ENCODE assay signal across 16 cellular contexts in the genomic region with DNA sequence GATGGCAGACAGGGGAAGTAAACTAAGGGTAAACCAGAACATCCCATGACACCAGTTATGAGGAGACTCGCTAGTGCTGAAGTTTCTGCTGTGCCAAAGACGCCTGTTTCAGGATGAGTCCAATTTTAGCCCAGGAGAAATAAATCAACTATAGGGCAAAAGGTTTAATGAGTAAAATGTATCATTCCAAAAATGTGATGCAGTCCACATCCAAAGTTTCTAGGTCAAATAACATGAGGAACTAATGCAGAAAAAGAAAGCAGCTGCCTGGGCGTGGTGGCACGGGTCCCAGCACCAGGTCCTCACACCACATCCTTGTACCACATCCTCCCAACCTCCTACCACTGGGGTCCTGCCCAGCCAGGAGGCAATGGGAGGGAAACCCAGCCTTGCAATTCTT.
"Had no signal": no experiment of that assay in that cellular context is flagged by ENCODE, and none has a peak within 500 bp of the region (broad histone marks: within the 10 kb centered on the region; RNA-seq: fewer than 3 reads in every experiment).

No MANE protein-coding gene starts in this region.

- H3K4me3 Mint-ChIP-seq: activated naive CD4-positive, alpha-beta T cell treated with anti-CD3 and anti-CD28 coated beads, Interleukin-2, amount 10 ng/mL, durations not matched to agents 7 days and 5 days; activated T-helper 17 cell treated with anti-CD3 and anti-CD28 coated beads, Interleukin-2, amount 50 U/mL, for 72 hours; neural crest cell had no signal

- DNase-seq: activated CD4-positive, alpha-beta T cell treated with anti-CD3 and anti-CD28 coated beads for 1 hour; activated CD4-positive, alpha-beta T cell treated with anti-CD3 and anti-CD28 coated beads, Interleukin-2, amount 50 U/mL, for 4 hours; activated naive CD4-positive, alpha-beta T cell treated with anti-CD3 and anti-CD28 coated beads, Interleukin-2, amount 10 ng/mL, durations not matched to agents 7 days and 5 days; foreskin keratinocyte; glutamatergic neuron; hypothalamus; kidney glomerular epithelial cell; sigmoid colon; stimulated activated CD4-positive, alpha-beta T cell treated with anti-CD3 and anti-CD28 coated beads, Interleukin-2, amount 100 ng/mL, for 24 hours; stomach; T-helper 1 cell; testis; upper lobe of right lung had no signal

- H3K36me3 ChIP-seq: sigmoid colon, stomach, upper lobe of right lung had no signal

- H3K9me3 ChIP-seq: sigmoid colon, stomach, testis, upper lobe of right lung had no signal

- H3K4me3 ChIP-seq: sigmoid colon, stomach, testis, upper lobe of right lung had no signal

- H3K27me3 ChIP-seq: sigmoid colon, stomach, testis, upper lobe of right lung had no signal

- H3K27ac ChIP-seq: foreskin keratinocyte, stomach, testis, upper lobe of right lung, VCaP had no signal

- H3K36me3 Mint-ChIP-seq: activated naive CD4-positive, alpha-beta T cell treated with anti-CD3 and anti-CD28 coated beads, Interleukin-2, amount 10 ng/mL, durations not matched to agents 7 days and 5 days had no signal

- H3K4me1 ChIP-seq: upper lobe of right lung had no signal

- ATAC-seq: activated T-helper 17 cell treated with anti-CD3 and anti-CD28 coated beads, Interleukin-2, amount 50 U/mL, for 72 hours; foreskin keratinocyte; upper lobe of right lung had no signal

- H3K4me1 Mint-ChIP-seq: activated naive CD4-positive, alpha-beta T cell treated with anti-CD3 and anti-CD28 coated beads, Interleukin-2, amount 10 ng/mL, durations not matched to agents 7 days and 5 days; activated T-helper 17 cell treated with anti-CD3 and anti-CD28 coated beads, Interleukin-2, amount 50 U/mL, for 72 hours had no signal

- H3K27ac Mint-ChIP-seq: activated naive CD4-positive, alpha-beta T cell treated with anti-CD3 and anti-CD28 coated beads, Interleukin-2, amount 10 ng/mL, durations not matched to agents 7 days and 5 days; activated T-helper 17 cell treated with anti-CD3 and anti-CD28 coated beads, Interleukin-2, amount 50 U/mL, for 72 hours had no signal

- H3K27me3 Mint-ChIP-seq: activated naive CD4-positive, alpha-beta T cell treated with anti-CD3 and anti-CD28 coated beads, Interleukin-2, amount 10 ng/mL, durations not matched to agents 7 days and 5 days; activated T-helper 17 cell treated with anti-CD3 and anti-CD28 coated beads, Interleukin-2, amount 50 U/mL, for 72 hours had no signal
